1 cellular context compared by ENCODE assay signal in the genomic region with DNA sequence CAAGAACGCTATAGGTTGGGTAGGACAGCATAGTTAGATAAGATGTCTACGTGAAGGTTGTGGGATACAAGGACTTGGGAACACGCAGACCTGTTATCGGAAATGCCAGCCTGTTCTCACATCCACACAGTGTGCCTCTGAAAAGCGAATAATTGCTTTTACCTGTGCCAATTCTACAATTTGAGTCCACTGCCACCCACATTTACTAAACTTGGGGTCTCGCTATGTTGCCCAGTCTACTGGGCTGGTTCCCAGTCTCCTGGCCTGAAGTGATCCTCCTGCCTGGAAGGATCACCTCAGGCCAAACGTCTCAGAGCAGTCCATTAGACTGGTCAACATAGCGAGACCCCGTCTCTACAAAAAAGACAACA.
TF ChIP-seq lines count a peak whose summit lies in the region.

No MANE protein-coding gene starts in this region.

TF ChIP-seq in K562, 482 proteins besides CTCF, POLR2A, EP300 and RAD21 (continued from another document and continues in another):
- TF ChIP-seq, protein P1, sequence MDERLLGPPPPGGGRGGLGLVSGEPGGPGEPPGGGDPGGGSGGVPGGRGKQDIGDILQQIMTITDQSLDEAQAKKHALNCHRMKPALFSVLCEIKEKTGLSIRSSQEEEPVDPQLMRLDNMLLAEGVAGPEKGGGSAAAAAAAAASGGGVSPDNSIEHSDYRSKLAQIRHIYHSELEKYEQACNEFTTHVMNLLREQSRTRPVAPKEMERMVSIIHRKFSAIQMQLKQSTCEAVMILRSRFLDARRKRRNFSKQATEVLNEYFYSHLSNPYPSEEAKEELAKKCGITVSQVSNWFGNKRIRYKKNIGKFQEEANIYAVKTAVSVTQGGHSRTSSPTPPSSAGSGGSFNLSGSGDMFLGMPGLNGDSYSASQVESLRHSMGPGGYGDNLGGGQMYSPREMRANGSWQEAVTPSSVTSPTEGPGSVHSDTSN (CRISPR knock-in tag; IDR thresholded peaks at IDR 0.05; ENCODE audit: low read depth) = no peak
- TF ChIP-seq, protein P1 (tag; conservative IDR thresholded peaks at IDR 0.05; ENCODE audit: low read depth) = no peak
- TF ChIP-seq, protein P2, sequence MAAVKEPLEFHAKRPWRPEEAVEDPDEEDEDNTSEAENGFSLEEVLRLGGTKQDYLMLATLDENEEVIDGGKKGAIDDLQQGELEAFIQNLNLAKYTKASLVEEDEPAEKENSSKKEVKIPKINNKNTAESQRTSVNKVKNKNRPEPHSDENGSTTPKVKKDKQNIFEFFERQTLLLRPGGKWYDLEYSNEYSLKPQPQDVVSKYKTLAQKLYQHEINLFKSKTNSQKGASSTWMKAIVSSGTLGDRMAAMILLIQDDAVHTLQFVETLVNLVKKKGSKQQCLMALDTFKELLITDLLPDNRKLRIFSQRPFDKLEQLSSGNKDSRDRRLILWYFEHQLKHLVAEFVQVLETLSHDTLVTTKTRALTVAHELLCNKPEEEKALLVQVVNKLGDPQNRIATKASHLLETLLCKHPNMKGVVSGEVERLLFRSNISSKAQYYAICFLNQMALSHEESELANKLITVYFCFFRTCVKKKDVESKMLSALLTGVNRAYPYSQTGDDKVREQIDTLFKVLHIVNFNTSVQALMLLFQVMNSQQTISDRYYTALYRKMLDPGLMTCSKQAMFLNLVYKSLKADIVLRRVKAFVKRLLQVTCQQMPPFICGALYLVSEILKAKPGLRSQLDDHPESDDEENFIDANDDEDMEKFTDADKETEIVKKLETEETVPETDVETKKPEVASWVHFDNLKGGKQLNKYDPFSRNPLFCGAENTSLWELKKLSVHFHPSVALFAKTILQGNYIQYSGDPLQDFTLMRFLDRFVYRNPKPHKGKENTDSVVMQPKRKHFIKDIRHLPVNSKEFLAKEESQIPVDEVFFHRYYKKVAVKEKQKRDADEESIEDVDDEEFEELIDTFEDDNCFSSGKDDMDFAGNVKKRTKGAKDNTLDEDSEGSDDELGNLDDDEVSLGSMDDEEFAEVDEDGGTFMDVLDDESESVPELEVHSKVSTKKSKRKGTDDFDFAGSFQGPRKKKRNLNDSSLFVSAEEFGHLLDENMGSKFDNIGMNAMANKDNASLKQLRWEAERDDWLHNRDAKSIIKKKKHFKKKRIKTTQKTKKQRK (IDR thresholded peaks at IDR 0.05; ENCODE audit: borderline replicate concordance, low read depth, low read length) = no peak
- TF ChIP-seq FIP1L1 (IDR thresholded peaks at IDR 0.05; ENCODE audit: low read depth, low read length, poor library complexity, severe bottlenecking) = no peak
- TF ChIP-seq, protein P3, sequence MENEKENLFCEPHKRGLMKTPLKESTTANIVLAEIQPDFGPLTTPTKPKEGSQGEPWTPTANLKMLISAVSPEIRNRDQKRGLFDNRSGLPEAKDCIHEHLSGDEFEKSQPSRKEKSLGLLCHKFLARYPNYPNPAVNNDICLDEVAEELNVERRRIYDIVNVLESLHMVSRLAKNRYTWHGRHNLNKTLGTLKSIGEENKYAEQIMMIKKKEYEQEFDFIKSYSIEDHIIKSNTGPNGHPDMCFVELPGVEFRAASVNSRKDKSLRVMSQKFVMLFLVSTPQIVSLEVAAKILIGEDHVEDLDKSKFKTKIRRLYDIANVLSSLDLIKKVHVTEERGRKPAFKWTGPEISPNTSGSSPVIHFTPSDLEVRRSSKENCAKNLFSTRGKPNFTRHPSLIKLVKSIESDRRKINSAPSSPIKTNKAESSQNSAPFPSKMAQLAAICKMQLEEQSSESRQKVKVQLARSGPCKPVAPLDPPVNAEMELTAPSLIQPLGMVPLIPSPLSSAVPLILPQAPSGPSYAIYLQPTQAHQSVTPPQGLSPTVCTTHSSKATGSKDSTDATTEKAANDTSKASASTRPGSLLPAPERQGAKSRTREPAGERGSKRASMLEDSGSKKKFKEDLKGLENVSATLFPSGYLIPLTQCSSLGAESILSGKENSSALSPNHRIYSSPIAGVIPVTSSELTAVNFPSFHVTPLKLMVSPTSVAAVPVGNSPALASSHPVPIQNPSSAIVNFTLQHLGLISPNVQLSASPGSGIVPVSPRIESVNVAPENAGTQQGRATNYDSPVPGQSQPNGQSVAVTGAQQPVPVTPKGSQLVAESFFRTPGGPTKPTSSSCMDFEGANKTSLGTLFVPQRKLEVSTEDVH (IDR thresholded peaks at IDR 0.05; ENCODE audit: low read depth, partially characterized antibody) = peak; percentile 20
- 0 out of 2 replicates have a peak, but pooled peaks have one; percentile 26 for TF ChIP-seq NCOA1 (IDR thresholded peaks at IDR 0.05; ENCODE audit: low read depth)
- TF ChIP-seq, protein P4, sequence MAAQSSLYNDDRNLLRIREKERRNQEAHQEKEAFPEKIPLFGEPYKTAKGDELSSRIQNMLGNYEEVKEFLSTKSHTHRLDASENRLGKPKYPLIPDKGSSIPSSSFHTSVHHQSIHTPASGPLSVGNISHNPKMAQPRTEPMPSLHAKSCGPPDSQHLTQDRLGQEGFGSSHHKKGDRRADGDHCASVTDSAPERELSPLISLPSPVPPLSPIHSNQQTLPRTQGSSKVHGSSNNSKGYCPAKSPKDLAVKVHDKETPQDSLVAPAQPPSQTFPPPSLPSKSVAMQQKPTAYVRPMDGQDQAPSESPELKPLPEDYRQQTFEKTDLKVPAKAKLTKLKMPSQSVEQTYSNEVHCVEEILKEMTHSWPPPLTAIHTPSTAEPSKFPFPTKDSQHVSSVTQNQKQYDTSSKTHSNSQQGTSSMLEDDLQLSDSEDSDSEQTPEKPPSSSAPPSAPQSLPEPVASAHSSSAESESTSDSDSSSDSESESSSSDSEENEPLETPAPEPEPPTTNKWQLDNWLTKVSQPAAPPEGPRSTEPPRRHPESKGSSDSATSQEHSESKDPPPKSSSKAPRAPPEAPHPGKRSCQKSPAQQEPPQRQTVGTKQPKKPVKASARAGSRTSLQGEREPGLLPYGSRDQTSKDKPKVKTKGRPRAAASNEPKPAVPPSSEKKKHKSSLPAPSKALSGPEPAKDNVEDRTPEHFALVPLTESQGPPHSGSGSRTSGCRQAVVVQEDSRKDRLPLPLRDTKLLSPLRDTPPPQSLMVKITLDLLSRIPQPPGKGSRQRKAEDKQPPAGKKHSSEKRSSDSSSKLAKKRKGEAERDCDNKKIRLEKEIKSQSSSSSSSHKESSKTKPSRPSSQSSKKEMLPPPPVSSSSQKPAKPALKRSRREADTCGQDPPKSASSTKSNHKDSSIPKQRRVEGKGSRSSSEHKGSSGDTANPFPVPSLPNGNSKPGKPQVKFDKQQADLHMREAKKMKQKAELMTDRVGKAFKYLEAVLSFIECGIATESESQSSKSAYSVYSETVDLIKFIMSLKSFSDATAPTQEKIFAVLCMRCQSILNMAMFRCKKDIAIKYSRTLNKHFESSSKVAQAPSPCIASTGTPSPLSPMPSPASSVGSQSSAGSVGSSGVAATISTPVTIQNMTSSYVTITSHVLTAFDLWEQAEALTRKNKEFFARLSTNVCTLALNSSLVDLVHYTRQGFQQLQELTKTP (IDR thresholded peaks at IDR 0.05; ENCODE audit: low read depth in 1 of 2, partially characterized antibody in 2 of 2) = peak in 1 of 2 experiments; percentile 4
- TF ChIP-seq, protein P5, sequence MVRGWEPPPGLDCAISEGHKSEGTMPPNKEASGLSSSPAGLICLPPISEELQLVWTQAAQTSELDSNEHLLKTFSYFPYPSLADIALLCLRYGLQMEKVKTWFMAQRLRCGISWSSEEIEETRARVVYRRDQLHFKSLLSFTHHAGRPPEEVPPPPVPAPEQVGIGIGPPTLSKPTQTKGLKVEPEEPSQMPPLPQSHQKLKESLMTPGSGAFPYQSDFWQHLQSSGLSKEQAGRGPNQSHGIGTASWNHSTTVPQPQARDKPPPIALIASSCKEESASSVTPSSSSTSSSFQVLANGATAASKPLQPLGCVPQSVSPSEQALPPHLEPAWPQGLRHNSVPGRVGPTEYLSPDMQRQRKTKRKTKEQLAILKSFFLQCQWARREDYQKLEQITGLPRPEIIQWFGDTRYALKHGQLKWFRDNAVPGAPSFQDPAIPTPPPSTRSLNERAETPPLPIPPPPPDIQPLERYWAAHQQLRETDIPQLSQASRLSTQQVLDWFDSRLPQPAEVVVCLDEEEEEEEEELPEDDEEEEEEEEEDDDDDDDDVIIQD (CRISPR knock-in tag; IDR thresholded peaks at IDR 0.05) = no peak
- TF ChIP-seq, protein P6, sequence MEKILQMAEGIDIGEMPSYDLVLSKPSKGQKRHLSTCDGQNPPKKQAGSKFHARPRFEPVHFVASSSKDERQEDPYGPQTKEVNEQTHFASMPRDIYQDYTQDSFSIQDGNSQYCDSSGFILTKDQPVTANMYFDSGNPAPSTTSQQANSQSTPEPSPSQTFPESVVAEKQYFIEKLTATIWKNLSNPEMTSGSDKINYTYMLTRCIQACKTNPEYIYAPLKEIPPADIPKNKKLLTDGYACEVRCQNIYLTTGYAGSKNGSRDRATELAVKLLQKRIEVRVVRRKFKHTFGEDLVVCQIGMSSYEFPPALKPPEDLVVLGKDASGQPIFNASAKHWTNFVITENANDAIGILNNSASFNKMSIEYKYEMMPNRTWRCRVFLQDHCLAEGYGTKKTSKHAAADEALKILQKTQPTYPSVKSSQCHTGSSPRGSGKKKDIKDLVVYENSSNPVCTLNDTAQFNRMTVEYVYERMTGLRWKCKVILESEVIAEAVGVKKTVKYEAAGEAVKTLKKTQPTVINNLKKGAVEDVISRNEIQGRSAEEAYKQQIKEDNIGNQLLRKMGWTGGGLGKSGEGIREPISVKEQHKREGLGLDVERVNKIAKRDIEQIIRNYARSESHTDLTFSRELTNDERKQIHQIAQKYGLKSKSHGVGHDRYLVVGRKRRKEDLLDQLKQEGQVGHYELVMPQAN (IDR thresholded peaks at IDR 0.05; ENCODE audit: borderline replicate concordance) = 0 out of 2 replicates have a peak, but pooled peaks have one; percentile 18
- TF ChIP-seq NR2C1 (IDR thresholded peaks at IDR 0.05) = no peak
- TF ChIP-seq NR2C1 (tag; IDR thresholded peaks at IDR 0.05) = 0 out of 2 replicates have a peak, but pooled peaks have one; percentile 5
- TF ChIP-seq BDP1 (IDR thresholded peaks at IDR 0.05; ENCODE audit: insufficient read depth, insufficient read length) = no peak
- no peak for TF ChIP-seq ZNF324 (CRISPR knock-in tag; IDR thresholded peaks at IDR 0.05)
- TF ChIP-seq, protein P7, sequence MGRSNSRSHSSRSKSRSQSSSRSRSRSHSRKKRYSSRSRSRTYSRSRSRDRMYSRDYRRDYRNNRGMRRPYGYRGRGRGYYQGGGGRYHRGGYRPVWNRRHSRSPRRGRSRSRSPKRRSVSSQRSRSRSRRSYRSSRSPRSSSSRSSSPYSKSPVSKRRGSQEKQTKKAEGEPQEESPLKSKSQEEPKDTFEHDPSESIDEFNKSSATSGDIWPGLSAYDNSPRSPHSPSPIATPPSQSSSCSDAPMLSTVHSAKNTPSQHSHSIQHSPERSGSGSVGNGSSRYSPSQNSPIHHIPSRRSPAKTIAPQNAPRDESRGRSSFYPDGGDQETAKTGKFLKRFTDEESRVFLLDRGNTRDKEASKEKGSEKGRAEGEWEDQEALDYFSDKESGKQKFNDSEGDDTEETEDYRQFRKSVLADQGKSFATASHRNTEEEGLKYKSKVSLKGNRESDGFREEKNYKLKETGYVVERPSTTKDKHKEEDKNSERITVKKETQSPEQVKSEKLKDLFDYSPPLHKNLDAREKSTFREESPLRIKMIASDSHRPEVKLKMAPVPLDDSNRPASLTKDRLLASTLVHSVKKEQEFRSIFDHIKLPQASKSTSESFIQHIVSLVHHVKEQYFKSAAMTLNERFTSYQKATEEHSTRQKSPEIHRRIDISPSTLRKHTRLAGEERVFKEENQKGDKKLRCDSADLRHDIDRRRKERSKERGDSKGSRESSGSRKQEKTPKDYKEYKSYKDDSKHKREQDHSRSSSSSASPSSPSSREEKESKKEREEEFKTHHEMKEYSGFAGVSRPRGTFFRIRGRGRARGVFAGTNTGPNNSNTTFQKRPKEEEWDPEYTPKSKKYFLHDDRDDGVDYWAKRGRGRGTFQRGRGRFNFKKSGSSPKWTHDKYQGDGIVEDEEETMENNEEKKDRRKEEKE (IDR thresholded peaks at IDR 0.05; ENCODE audit: borderline replicate concordance in 1 of 2, control insufficient read depth in 1 of 2, low read depth in 2 of 2, low read length in 1 of 2) = 0 out of 4 replicates have a peak, but pooled peaks of 1 of the 2 experiments have one; percentile 6
- TF ChIP-seq SREBF1 (IDR thresholded peaks at IDR 0.05; ENCODE audit: borderline replicate concordance, low read depth, low read length) = no peak
- no peak for TF ChIP-seq JUN (IDR thresholded peaks at IDR 0.05; ENCODE audit: borderline replicate concordance, low read depth, low read length)
- no peak for TF ChIP-seq JUN (CRISPR knock-in tag; IDR thresholded peaks at IDR 0.05; ENCODE audit: borderline replicate concordance)
- TF ChIP-seq BCOR (IDR thresholded peaks at IDR 0.05) = peak; percentile 79
- TF ChIP-seq, protein P8, sequence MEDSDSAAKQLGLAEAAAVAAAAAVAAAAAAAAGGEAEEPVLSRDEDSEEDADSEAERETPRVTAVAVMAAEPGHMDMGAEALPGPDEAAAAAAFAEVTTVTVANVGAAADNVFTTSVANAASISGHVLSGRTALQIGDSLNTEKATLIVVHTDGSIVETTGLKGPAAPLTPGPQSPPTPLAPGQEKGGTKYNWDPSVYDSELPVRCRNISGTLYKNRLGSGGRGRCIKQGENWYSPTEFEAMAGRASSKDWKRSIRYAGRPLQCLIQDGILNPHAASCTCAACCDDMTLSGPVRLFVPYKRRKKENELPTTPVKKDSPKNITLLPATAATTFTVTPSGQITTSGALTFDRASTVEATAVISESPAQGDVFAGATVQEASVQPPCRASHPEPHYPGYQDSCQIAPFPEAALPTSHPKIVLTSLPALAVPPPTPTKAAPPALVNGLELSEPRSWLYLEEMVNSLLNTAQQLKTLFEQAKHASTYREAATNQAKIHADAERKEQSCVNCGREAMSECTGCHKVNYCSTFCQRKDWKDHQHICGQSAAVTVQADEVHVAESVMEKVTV (CRISPR knock-in tag; IDR thresholded peaks at IDR 0.05) = no peak
- 0 out of 2 replicates have a peak, but pooled peaks have one; percentile 3 for TF ChIP-seq GATAD2B (IDR thresholded peaks at IDR 0.05; ENCODE audit: borderline replicate concordance)
- no peak for TF ChIP-seq CSDE1 (IDR thresholded peaks at IDR 0.05)
- TF ChIP-seq RBM25 (IDR thresholded peaks at IDR 0.05; ENCODE audit: low read depth, low read length, severe bottlenecking) = no peak
- TF ChIP-seq, protein P9, sequence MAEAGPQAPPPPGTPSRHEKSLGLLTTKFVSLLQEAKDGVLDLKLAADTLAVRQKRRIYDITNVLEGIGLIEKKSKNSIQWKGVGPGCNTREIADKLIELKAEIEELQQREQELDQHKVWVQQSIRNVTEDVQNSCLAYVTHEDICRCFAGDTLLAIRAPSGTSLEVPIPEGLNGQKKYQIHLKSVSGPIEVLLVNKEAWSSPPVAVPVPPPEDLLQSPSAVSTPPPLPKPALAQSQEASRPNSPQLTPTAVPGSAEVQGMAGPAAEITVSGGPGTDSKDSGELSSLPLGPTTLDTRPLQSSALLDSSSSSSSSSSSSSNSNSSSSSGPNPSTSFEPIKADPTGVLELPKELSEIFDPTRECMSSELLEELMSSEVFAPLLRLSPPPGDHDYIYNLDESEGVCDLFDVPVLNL (CRISPR knock-in tag; IDR thresholded peaks at IDR 0.05; ENCODE audit: low read depth) = no peak
- no peak for TF ChIP-seq PHB (CRISPR knock-in tag; IDR thresholded peaks at IDR 0.05)
- peak; percentile 66; the same call in 1 of the 2 replicates for TF ChIP-seq MTA1 (IDR thresholded peaks at IDR 0.05; ENCODE audit: borderline replicate concordance)
- TF ChIP-seq HDAC2 (IDR thresholded peaks at IDR 0.05) = 0 out of 2 replicates have a peak, but pooled peaks have one; percentile 42
